In genomic region chr1:29395724-29396437, GRCh38 we compare ENCODE assay signal across 18 cellular contexts.
"Had no signal": no experiment of that assay in that cellular context is flagged by ENCODE, and none has a peak within 500 bp of the region (broad histone marks: within the 10 kb centered on the region; RNA-seq: fewer than 3 reads in every experiment).

No MANE protein-coding gene starts in this region.

- H3K4me1 Mint-ChIP-seq: activated B cell treated with CpG ODN at 0.5 μM for 24 hours; activated CD4-positive, alpha-beta T cell treated with anti-CD3 and anti-CD28 coated beads, Interleukin-2, amount 10 ng/mL, durations not matched to agents 7 days and 5 days; activated naive CD8-positive, alpha-beta T cell treated with anti-CD3 and anti-CD28 coated beads, Interleukin-2, amount 50 U/mL, for 24 hours; naive thymus-derived CD8-positive, alpha-beta T cell had no signal

- ATAC-seq: activated naive CD8-positive, alpha-beta T cell treated with anti-CD3 and anti-CD28 coated beads, Interleukin-2, amount 50 U/mL, for 24 hours; naive thymus-derived CD8-positive, alpha-beta T cell; stimulated activated naive CD8-positive, alpha-beta T cell treated with anti-CD3 and anti-CD28 coated beads, Interleukin-15, Interleukin-2, amounts not matched to agents 100 U/mL and 50 U/mL, for 24 hours had no signal

- H3K27ac ChIP-seq: ascending aorta, breast epithelium, epithelial cell of prostate, left ventricle myocardium inferior had no signal

- H3K4me3 ChIP-seq: ascending aorta, breast epithelium, left ventricle myocardium inferior had no signal

- H3K27ac Mint-ChIP-seq: activated B cell treated with CpG ODN at 0.5 μM for 24 hours; activated CD4-positive, alpha-beta T cell treated with anti-CD3 and anti-CD28 coated beads, Interleukin-2, amount 10 ng/mL, durations not matched to agents 7 days and 5 days; activated naive CD4-positive, alpha-beta T cell treated with anti-CD3 and anti-CD28 coated beads for 36 hours; activated naive CD8-positive, alpha-beta T cell treated with anti-CD3 and anti-CD28 coated beads, Interleukin-2, amount 50 U/mL, for 24 hours; activated T-helper 2 cell treated with anti-CD3 and anti-CD28 coated beads, Interferon-gamma antibody, Interleukin-2, Interleukin-4, amounts not matched to agents 10 μg/mL and 5 μg/mL and 100 μg/mL, durations not matched to agents 14 hours and 24 hours and 36 hours; naive thymus-derived CD8-positive, alpha-beta T cell; progenitor cell of endocrine pancreas had no signal

- H3K4me1 ChIP-seq: ascending aorta, breast epithelium, left ventricle myocardium inferior had no signal

- FAIRE-seq: kidney had no signal

- H3K9me3 Mint-ChIP-seq: activated T-helper 2 cell treated with anti-CD3 and anti-CD28 coated beads, Interferon-gamma antibody, Interleukin-2, Interleukin-4, amounts not matched to agents 10 μg/mL and 5 μg/mL and 100 μg/mL, durations not matched to agents 14 hours and 24 hours and 36 hours had no signal

- H3K4me3 Mint-ChIP-seq: activated B cell treated with CpG ODN at 0.5 μM for 24 hours; activated CD4-positive, alpha-beta T cell treated with anti-CD3 and anti-CD28 coated beads, Interleukin-2, amount 10 ng/mL, durations not matched to agents 7 days and 5 days; activated naive CD4-positive, alpha-beta T cell treated with anti-CD3 and anti-CD28 coated beads for 36 hours; activated naive CD8-positive, alpha-beta T cell treated with anti-CD3 and anti-CD28 coated beads, Interleukin-2, amount 50 U/mL, for 24 hours; naive thymus-derived CD8-positive, alpha-beta T cell had no signal

- DNase-seq: activated B cell treated with CpG ODN at 0.5 μM for 24 hours; activated CD4-positive, alpha-beta T cell treated with anti-CD3 and anti-CD28 coated beads, Interleukin-2, amount 10 ng/mL, durations not matched to agents 7 days and 5 days; activated naive CD4-positive, alpha-beta T cell treated with anti-CD3 and anti-CD28 coated beads for 36 hours; activated naive CD8-positive, alpha-beta T cell treated with anti-CD3 and anti-CD28 coated beads, Interleukin-2, amount 50 U/mL, for 24 hours; dermis blood vessel endothelial cell; hippocampal formation; left ventricle myocardium inferior; naive thymus-derived CD8-positive, alpha-beta T cell; right cardiac atrium; stimulated activated naive CD8-positive, alpha-beta T cell treated with anti-CD3 and anti-CD28 coated beads, Interleukin-15, Interleukin-2, amounts not matched to agents 100 U/mL and 50 U/mL, for 24 hours; SW 1271; trophoblast cell had no signal

- H3K36me3 ChIP-seq: ascending aorta, breast epithelium, left ventricle myocardium inferior had no signal

- H3K27me3 ChIP-seq: ascending aorta had no signal
